Comparison of ENCODE assay signal across 9 cellular contexts in the genomic region with DNA sequence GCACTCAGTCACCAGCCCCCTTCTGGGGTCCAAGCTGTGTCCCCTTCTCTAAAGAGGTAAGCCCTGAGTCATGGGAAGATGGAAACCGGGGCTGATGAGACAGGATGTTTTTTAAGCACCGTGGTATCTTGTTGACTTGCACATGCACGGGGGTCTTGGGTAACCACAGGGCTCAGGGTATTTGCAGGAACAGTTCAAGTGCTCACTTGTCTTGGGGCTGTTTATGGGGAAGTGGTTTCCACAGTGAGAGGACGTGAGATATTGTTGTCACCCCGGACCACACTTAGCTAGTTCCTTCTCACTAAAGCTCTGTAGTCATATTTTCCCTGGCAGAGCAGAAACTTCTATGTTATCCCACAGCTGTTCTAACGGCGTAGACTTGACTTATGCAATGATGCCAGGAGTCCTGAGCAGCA. TPM values are rescaled to one million over a fixed set of nuclear protein-coding genes. Genes with fewer than 3 reads are reported as not detected.
DNase-seq lines count a peak whose midpoint lies in the region; ATAC-seq and TF ChIP-seq lines count a peak whose summit lies in the region.
"Had no signal": no experiment of that assay in that cellular context is flagged by ENCODE, and none has a peak within 500 bp of the region (broad histone marks: within the 10 kb centered on the region; RNA-seq: fewer than 3 reads in every experiment).

No MANE protein-coding gene starts in this region.

- no peaks in the 10 kb centered on the region for H3K4me1 ChIP-seq in mesenchymal stem cell (ENCODE audit: control insufficient read depth, insufficient read depth, low read depth, low read length)
- H3K4me1 ChIP-seq in ovary (ENCODE audit: insufficient read depth), result peaks cover 8% of the 10 kb centered on the region

- no peak overlapping the region for H3K27ac Mint-ChIP-seq in WTC11

- H3K9ac ChIP-seq in mesenchymal stem cell (ENCODE audit: low read length), result no peak overlapping the region

- H3K9me3 Mint-ChIP-seq in WTC11, result no peaks in the 10 kb centered on the region

- peaks cover 6% of the 10 kb centered on the region for H3K4me1 Mint-ChIP-seq in WTC11

- TF ChIP-seq CTCF in WTC11 (IDR thresholded peaks at IDR 0.05) (no peak), ovary (IDR thresholded peaks at IDR 0.05) (no peak)

- intact Hi-C loops in ovary (cut with DNase I), result no loop called here

- no peak overlapping the region for H2BK15ac ChIP-seq in mesenchymal stem cell (ENCODE audit: low read depth, poor library complexity, severe bottlenecking)

- H3K23ac ChIP-seq in mesenchymal stem cell (ENCODE audit: low read length in 2 of 2), result no peak overlapping the region

- H3K14ac ChIP-seq in mesenchymal stem cell (ENCODE audit: low read length in 2 of 2), result no peak overlapping the region

- H2BK120ac ChIP-seq in mesenchymal stem cell (ENCODE audit: low read depth, low read length), result no peak overlapping the region

- TF ChIP-seq POLR2A in ovary (IDR thresholded peaks at IDR 0.05), result no peak

- CTCF ChIA-PET in WTC11 (lab: Charles Lee), result no interaction called here

- no peak overlapping the region for H2AFZ ChIP-seq in mesenchymal stem cell (ENCODE audit: low read depth, low read length)

- H3K36me3 ChIP-seq in mesenchymal stem cell (ENCODE audit: control insufficient read depth in 1 of 2, insufficient read depth in 2 of 2, low read depth in 1 of 2, low read length in 2 of 2), result no peaks in the 10 kb centered on the region
- no peaks in the 10 kb centered on the region for H3K36me3 ChIP-seq in ovary
- H3K36me3 ChIP-seq: thoracic aorta had no signal

- H3K27me3 Mint-ChIP-seq in WTC11 (ENCODE audit: low read depth), result peaks cover 5% of the 10 kb centered on the region

- no peak overlapping the region for H3K4me3 Mint-ChIP-seq in WTC11

- WGBS in mesenchymal stem cell, result 81% methylated on average over 4 of the region's 7 CpGs
- WGBS in ovary, 3 donors, result 47 to 60% (median 56%) methylated on average over 7 of the region's 7 CpGs

- no peak overlapping the region for H4K91ac ChIP-seq in mesenchymal stem cell (ENCODE audit: low read length)

- H3K9me3 ChIP-seq in mesenchymal stem cell (ENCODE audit: control insufficient read depth, low read length) (no peaks in the 10 kb centered on the region), ovary (no peaks in the 10 kb centered on the region)
- H3K9me3 ChIP-seq: thoracic aorta had no signal

- H2AK5ac ChIP-seq in mesenchymal stem cell (ENCODE audit: low read length, severe bottlenecking), result no peak overlapping the region

- no peaks in the 10 kb centered on the region for H3K36me3 Mint-ChIP-seq in WTC11

- no peak overlapping the region for H2BK12ac ChIP-seq in mesenchymal stem cell (ENCODE audit: low read length in 2 of 2)

- H3K18ac ChIP-seq in mesenchymal stem cell (ENCODE audit: low read depth in 1 of 2, low read length in 2 of 2), result no peak overlapping the region

- H3K27me3 ChIP-seq in mesenchymal stem cell (ENCODE audit: control insufficient read depth in 1 of 2, insufficient read depth in 1 of 2, low read length in 2 of 2) (peaks cover 0 to 3% of the 10 kb centered on the region in 2 experiments), ovary (no peaks in the 10 kb centered on the region)

- H3K4me2 ChIP-seq in mesenchymal stem cell (ENCODE audit: low read length, poor library complexity, severe bottlenecking), result no peak overlapping the region

- no peaks in the 10 kb centered on the region for H3K79me1 ChIP-seq in mesenchymal stem cell (replicated peaks; ENCODE audit: low read length, poor library complexity, severe bottlenecking)

- POLR2A ChIA-PET in WTC11 (lab: Charles Lee), result no interaction called here

- TF ChIP-seq EP300 in ovary (IDR thresholded peaks at IDR 0.05), result no peak

- H3K4me3 ChIP-seq in mesenchymal stem cell (ENCODE audit: insufficient read depth in 1 of 2, low read depth in 1 of 2, low read length in 2 of 2) (no peak overlapping the region), ovary (no peak overlapping the region)
- H3K4me3 ChIP-seq: thoracic aorta had no signal

- H4K8ac ChIP-seq in mesenchymal stem cell (ENCODE audit: low read length), result no peak overlapping the region

- no peak overlapping the region for H3K4ac ChIP-seq in mesenchymal stem cell (ENCODE audit: low read depth in 1 of 2, low read length in 2 of 2)

- H3K27ac ChIP-seq in mesenchymal stem cell (ENCODE audit: low read length, poor library complexity, severe bottlenecking), result no peak overlapping the region
- peak overlapping the region in 1 of 2 donors; percentile 38 for H3K27ac ChIP-seq in ovary

- no peak overlapping the region for H2BK5ac ChIP-seq in mesenchymal stem cell (ENCODE audit: low read depth, low read length, poor library complexity, severe bottlenecking)

- peak; percentile 100 for DNase-seq in SKM-1 treated with dmso at 0.1 percent for 144 hours (lab: John Stamatoyannopoulos, UW; ENCODE audit: unreplicated experiment)
- peak; percentile 52 for DNase-seq in mesenchymal stem cell
- DNase-seq in WTC11 (ENCODE audit: low spot score), result no peak
- no peak for DNase-seq in activated effector memory CD4-positive, alpha-beta T cell treated with Interleukin-2 at 50 U/mL for 16 hours
- DNase-seq in D341Med (ENCODE audit: low spot score), result no peak
- no peak for DNase-seq in ovary

- ATAC-seq in GM18511 (IDR thresholded peaks at IDR 0.05; ENCODE audit: unreplicated experiment), result peak; percentile 79
- peak; percentile 70 for ATAC-seq in HG02763 (IDR thresholded peaks at IDR 0.05; ENCODE audit: unreplicated experiment)
- ATAC-seq in WTC11, result no peak

TF ChIP-seq in WTC11, 78 proteins besides CTCF, POLR2A, EP300 and RAD21:
- TF ChIP-seq NFYB (CRISPR knock-in tag; conservative IDR thresholded peaks at IDR 0.05; ENCODE audit: low read depth) (no peak), TP53 (CRISPR knock-in tag; IDR thresholded peaks at IDR 0.05) (no peak), TEAD4 (CRISPR knock-in tag; IDR thresholded peaks at IDR 0.05) (no peak), ZNF396 (CRISPR knock-in tag; IDR thresholded peaks at IDR 0.05; ENCODE audit: borderline replicate concordance) (no peak), ZNF232 (CRISPR knock-in tag; IDR thresholded peaks at IDR 0.05) (no peak)
- TF ChIP-seq, protein P1, sequence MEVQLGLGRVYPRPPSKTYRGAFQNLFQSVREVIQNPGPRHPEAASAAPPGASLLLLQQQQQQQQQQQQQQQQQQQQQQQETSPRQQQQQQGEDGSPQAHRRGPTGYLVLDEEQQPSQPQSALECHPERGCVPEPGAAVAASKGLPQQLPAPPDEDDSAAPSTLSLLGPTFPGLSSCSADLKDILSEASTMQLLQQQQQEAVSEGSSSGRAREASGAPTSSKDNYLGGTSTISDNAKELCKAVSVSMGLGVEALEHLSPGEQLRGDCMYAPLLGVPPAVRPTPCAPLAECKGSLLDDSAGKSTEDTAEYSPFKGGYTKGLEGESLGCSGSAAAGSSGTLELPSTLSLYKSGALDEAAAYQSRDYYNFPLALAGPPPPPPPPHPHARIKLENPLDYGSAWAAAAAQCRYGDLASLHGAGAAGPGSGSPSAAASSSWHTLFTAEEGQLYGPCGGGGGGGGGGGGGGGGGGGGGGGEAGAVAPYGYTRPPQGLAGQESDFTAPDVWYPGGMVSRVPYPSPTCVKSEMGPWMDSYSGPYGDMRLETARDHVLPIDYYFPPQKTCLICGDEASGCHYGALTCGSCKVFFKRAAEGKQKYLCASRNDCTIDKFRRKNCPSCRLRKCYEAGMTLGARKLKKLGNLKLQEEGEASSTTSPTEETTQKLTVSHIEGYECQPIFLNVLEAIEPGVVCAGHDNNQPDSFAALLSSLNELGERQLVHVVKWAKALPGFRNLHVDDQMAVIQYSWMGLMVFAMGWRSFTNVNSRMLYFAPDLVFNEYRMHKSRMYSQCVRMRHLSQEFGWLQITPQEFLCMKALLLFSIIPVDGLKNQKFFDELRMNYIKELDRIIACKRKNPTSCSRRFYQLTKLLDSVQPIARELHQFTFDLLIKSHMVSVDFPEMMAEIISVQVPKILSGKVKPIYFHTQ (CRISPR knock-in tag; IDR thresholded peaks at IDR 0.05), result no peak

RNA-seq across cellular contexts. Expression of gene CCL3L1, which starts 7.7 kb away (rescaled TPM):
- 0.76 TPM for polyA plus RNA-seq in mesenchymal stem cell (2013, experiment 1 of 2)
- 0.97 TPM for polyA plus RNA-seq in mesenchymal stem cell (2013, experiment 2 of 2)
- total RNA-seq in WTC11 (2021) (not detected in 3 replicates), ovary (1 to 10 TPM in 2 of 7 donors, under 1 TPM in 2, not detected in 3; 0.22 to 2.6 (median 0.89) TPM)
- polyA plus RNA-seq in ovary, result 1 to 10 TPM in 1 of 2 donors, under 1 TPM in 1; 0.70 to 2.1 TPM

RNA-seq across cellular contexts. Expression of gene TBC1D3B, which starts 12.5 kb away (rescaled TPM):
- 1.2 TPM for polyA plus RNA-seq in mesenchymal stem cell (2013, experiment 1 of 2)
- 1.3 TPM for polyA plus RNA-seq in mesenchymal stem cell (2013, experiment 2 of 2)
- total RNA-seq in WTC11 (2021) (6.3 to 7.9 TPM (median 7.7 TPM) in 3 replicates), ovary (10 to 100 TPM in 1 of 7 donors, 1 to 10 TPM in 6; 1.1 to 11.5 (median 4.5) TPM)
- 1 to 10 TPM in 1 of 2 donors, not detected in 1; 2.5 TPM for polyA plus RNA-seq in ovary

RNA-seq across cellular contexts. Expression of gene CCL4L2, which starts 22.0 kb away (rescaled TPM):
- polyA plus RNA-seq in mesenchymal stem cell (2013, experiment 1 of 2), result not detected
- polyA plus RNA-seq in mesenchymal stem cell (2013, experiment 2 of 2), result 0.10 TPM
- 0.32 TPM in 1 of 3 replicates, not detected in the others for total RNA-seq in WTC11 (2021)
- total RNA-seq in ovary, result 10 to 100 TPM in 1 of 7 donors, 1 to 10 TPM in 2, under 1 TPM in 3, not detected in 1; 0.42 to 13.1 (median 1.1) TPM
- 10 to 100 TPM in 1 of 2 donors, 1 to 10 TPM in 1; 1.7 to 11.1 TPM for polyA plus RNA-seq in ovary

Comparison
In these comparisons a context has a peak if more than half of its experiments do, and no peak if none do; other contexts are left out.
1. DNase-seq: peak in SKM-1 treated with dmso at 0.1 percent for 144 hours (single experiment) and mesenchymal stem cell (single experiment); none in WTC11 (single experiment), activated effector memory CD4-positive, alpha-beta T cell treated with Interleukin-2 at 50 U/mL for 16 hours (single experiment), D341Med (single experiment) and ovary (0 of 5).